8 cellular contexts compared by ENCODE assay signal in genomic region chr6:170291271-170292110, GRCh38. TPM values are rescaled to one million over a fixed set of nuclear protein-coding genes. Genes with fewer than 3 reads are reported as not detected.
DNase-seq lines count a peak whose midpoint lies in the region; TF ChIP-seq lines count a peak whose summit lies in the region.

No MANE protein-coding gene starts in this region.

- peak overlapping the region in 3 of 5 donors; percentile 8 to 48 (median 47) for H3K9ac ChIP-seq in subcutaneous abdominal adipose tissue (ENCODE audit: low read length in 5 of 5)

- H3K4me3 ChIP-seq in ectodermal cell (ENCODE audit: insufficient read depth, low read depth, low read length) (peak overlapping the region; percentile 42), subcutaneous abdominal adipose tissue (ENCODE audit: low read depth in 1 of 5, low read length in 5 of 5) (peak overlapping the region in 4 of 5 donors; percentile 44 to 80 (median 52))

- peak overlapping the region; percentile 23; the same call in 1 of the 2 replicates for H3K27ac ChIP-seq in VCaP
- H3K27ac ChIP-seq in ectodermal cell (ENCODE audit: insufficient read depth, low read depth, low read length, poor library complexity, severe bottlenecking) = peak overlapping the region; percentile 82
- H3K27ac ChIP-seq in subcutaneous abdominal adipose tissue (ENCODE audit: low read depth, low read length) = no peak overlapping the region

- WGBS in ectodermal cell, 2 experiments = 0% methylated on average over 86 to 87 of the region's 87 CpGs

- H3K36me3 ChIP-seq in ectodermal cell (ENCODE audit: control insufficient read depth, insufficient read depth, low read length) = peaks cover 18% of the 10 kb centered on the region
- H3K36me3 ChIP-seq in subcutaneous abdominal adipose tissue (ENCODE audit: control insufficient read depth in 5 of 5, insufficient read depth in 5 of 5, low read length in 5 of 5) = peaks cover 0 to 16% (median 6%) of the 10 kb centered on the region in 5 donors

- H3K4me1 ChIP-seq in ectodermal cell (ENCODE audit: control insufficient read depth, insufficient read depth, low read length) (peaks cover 51% of the 10 kb centered on the region), subcutaneous abdominal adipose tissue (ENCODE audit: control insufficient read depth in 5 of 5, insufficient read depth in 5 of 5, low read length in 5 of 5) (peaks cover 5 to 87% (median 71%) of the 10 kb centered on the region in 5 donors)

- peak; percentile 55 to 84 for DNase-seq in NCI-H524 (lab: John Stamatoyannopoulos, UW)
- no peak for DNase-seq in NCI-H524 treated with DMSO at 0.1 percent for 48 hours (lab: John Stamatoyannopoulos, UW)
- peak; percentile 88 for DNase-seq in NCI-H1436 (lab: John Stamatoyannopoulos, UW)
- peak; percentile 47 to 80 for DNase-seq in lung microvascular endothelial cell (ENCODE audit: low read depth in 2 of 2)
- DNase-seq in AG08395 (ENCODE audit: low spot score) = no peak

- peaks cover 98% of the 10 kb centered on the region for H3K27me3 ChIP-seq in ectodermal cell (ENCODE audit: control insufficient read depth, insufficient read depth, low read length, poor library complexity, severe bottlenecking)
- H3K27me3 ChIP-seq in subcutaneous abdominal adipose tissue (ENCODE audit: control insufficient read depth in 5 of 5, insufficient read depth in 4 of 5, low read length in 5 of 5) = peaks cover 12 to 59% (median 46%) of the 10 kb centered on the region in 5 donors

- TF ChIP-seq CTCF in VCaP (conservative IDR thresholded peaks at IDR 0.05) = 0 out of 2 replicates have a peak, but pooled peaks have one; percentile 17

- H3K9me3 ChIP-seq in ectodermal cell (ENCODE audit: control insufficient read depth, low read length) (no peaks in the 10 kb centered on the region), subcutaneous abdominal adipose tissue (ENCODE audit: control insufficient read depth in 5 of 5, low read length in 5 of 5) (no peaks in the 10 kb centered on the region)

RNA-seq across cellular contexts. Expression of gene DLL1, which starts 0.6 kb away (rescaled TPM):
- polyA plus RNA-seq in ectodermal cell (2013, experiment 1 of 4) = 44.1 TPM
- 61.6 TPM for polyA plus RNA-seq in ectodermal cell (2013, experiment 2 of 4)
- 59.0 TPM for polyA plus RNA-seq in ectodermal cell (2013, experiment 3 of 4)
- 67.6 TPM for polyA plus RNA-seq in ectodermal cell (2013, experiment 4 of 4)
- 3.0 and 3.9 TPM in 2 replicates for total RNA-seq in lung microvascular endothelial cell

RNA-seq across cellular contexts. Expression of gene FAM120B, which starts 15.1 kb away (rescaled TPM):
- 30.6 TPM for polyA plus RNA-seq in ectodermal cell (2013, experiment 1 of 4)
- 33.5 TPM for polyA plus RNA-seq in ectodermal cell (2013, experiment 2 of 4)
- polyA plus RNA-seq in ectodermal cell (2013, experiment 3 of 4) = 20.1 TPM
- polyA plus RNA-seq in ectodermal cell (2013, experiment 4 of 4) = 21.9 TPM
- 9.4 and 10.9 TPM in 2 replicates for total RNA-seq in lung microvascular endothelial cell

Comparison
In these comparisons a context has a peak if more than half of its experiments do, and no peak if none do; other contexts are left out.
1. DNase-seq: peak in NCI-H524 (2 of 2), NCI-H1436 (single experiment) and lung microvascular endothelial cell (2 of 2); none in NCI-H524 treated with DMSO at 0.1 percent for 48 hours (single experiment) and AG08395 (single experiment).